8 cellular contexts compared by ENCODE assay signal in genomic region chr19:20167020-20167644, GRCh38. TPM values are rescaled to one million over a fixed set of nuclear protein-coding genes. Genes with fewer than 3 reads are reported as not detected.
DNase-seq lines count a peak whose midpoint lies in the region; ATAC-seq and TF ChIP-seq lines count a peak whose summit lies in the region.

Gene ZNF486 (plus strand): TSS chr19:20167214. CDS start chr19:20167331, 117 bp downstream.

- H3K36me3 ChIP-seq in uterus: no peaks in the 10 kb centered on the region

- peak within 1 kb of the TSS; percentile 56 to 65 for H3K27ac ChIP-seq in uterus

- POLR2A ChIA-PET in AG04449 (lab: Yijun Ruan, JAX): interaction anchor here (0.6 to 1.6 kb wide), 5 partner anchors 22 to 1251 kb away, joined by 3 to 6 read pairs (median 3); partner anchors contain the start of genes ZNF253 and ZNF682

- in situ Hi-C loops in astrocyte of the cerebellum (cut with HindIII; ENCODE audit: low sequenced_read_pairs): no loop called here

- peak within 1 kb of the TSS; percentile 93 for H3K4me3 Mint-ChIP-seq in T-helper 1 cell treated with Interleukin-12 subunit alpha and Interleukin-12 subunit beta and Interleukin-4 antibody, amounts not matched to agents 30 μg/mL and 1 μg/mL, for 36 hours

- peak within 1 kb of the TSS; percentile 89 for H3K27ac Mint-ChIP-seq in T-helper 1 cell treated with Interleukin-12 subunit alpha and Interleukin-12 subunit beta and Interleukin-4 antibody, amounts not matched to agents 30 μg/mL and 1 μg/mL, for 36 hours

- peak; percentile 21 to 62 for TF ChIP-seq POLR2A in uterus (IDR thresholded peaks at IDR 0.05)

- H3K27me3 ChIP-seq in uterus: no peaks in the 10 kb centered on the region

- peak; percentile 75 for ATAC-seq in HG03521 (IDR thresholded peaks at IDR 0.05; ENCODE audit: unreplicated experiment)

- no peaks in the 10 kb centered on the region for H3K4me1 ChIP-seq in uterus

- TF ChIP-seq CTCF in AG04449 (IDR thresholded peaks at IDR 0.05; ENCODE audit: insufficient read depth, low read length, missing control alignments) (no peak), astrocyte of the cerebellum (IDR thresholded peaks at IDR 0.05; ENCODE audit: low read depth, low read length, missing control alignments) (no peak), uterus (IDR thresholded peaks at IDR 0.05) (no peak)

- peaks cover 26% of the 10 kb centered on the region for H3K36me3 Mint-ChIP-seq in T-helper 1 cell treated with Interleukin-12 subunit alpha and Interleukin-12 subunit beta and Interleukin-4 antibody, amounts not matched to agents 30 μg/mL and 1 μg/mL, for 36 hours (ENCODE audit: low read depth)

- intact Hi-C loops in uterus (cut with DNase I; ENCODE audit: low total_unique reads): no loop called here

- CTCF ChIA-PET in AG04449 (lab: Yijun Ruan, JAX): no interaction called here

- H3K9me3 Mint-ChIP-seq in T-helper 1 cell treated with Interleukin-12 subunit alpha and Interleukin-12 subunit beta and Interleukin-4 antibody, amounts not matched to agents 30 μg/mL and 1 μg/mL, for 36 hours: peaks cover 48% of the 10 kb centered on the region

- H3K4me1 Mint-ChIP-seq in T-helper 1 cell treated with Interleukin-12 subunit alpha and Interleukin-12 subunit beta and Interleukin-4 antibody, amounts not matched to agents 30 μg/mL and 1 μg/mL, for 36 hours (ENCODE audit: low read depth): peaks cover 4% of the 10 kb centered on the region

- H3K4me3 ChIP-seq in AG04449 (ENCODE audit: low read depth, low read length) (peak within 1 kb of the TSS; percentile 78), astrocyte of the cerebellum (ENCODE audit: low read depth, low read length) (peak within 1 kb of the TSS; percentile 79), uterus (peak within 1 kb of the TSS; percentile 56 to 57)

- H3K27me3 Mint-ChIP-seq in T-helper 1 cell treated with Interleukin-12 subunit alpha and Interleukin-12 subunit beta and Interleukin-4 antibody, amounts not matched to agents 30 μg/mL and 1 μg/mL, for 36 hours (ENCODE audit: low read depth): no peaks in the 10 kb centered on the region

- H3K9me3 ChIP-seq in uterus: no peaks in the 10 kb centered on the region

- DNase-seq in AG04449 (ENCODE audit: low read depth, low spot score) (peak; percentile 83), GM19238 (ENCODE audit: insufficient read length, low spot score) (peak; percentile 46), astrocyte of the cerebellum (ENCODE audit: low read depth) (peak; percentile 87), hippocampal formation (lab: John Stamatoyannopoulos, UW) (peak; percentile 92), putamen (ENCODE audit: low spot score) (peak; percentile 97), uterus (peak; percentile 96 to 98)

RNA-seq across cellular contexts. Expression of gene ZNF486, which starts in this region (rescaled TPM):
- 10 to 100 TPM in 1 of 4 donors, 1 to 10 TPM in 3; 2.8 to 16.9 (median 6.3) TPM for total RNA-seq in uterus

Comparison
In these comparisons a context has a peak if more than half of its experiments do, and no peak if none do; other contexts are left out.
1. Peak in every context shown above with its lines: DNase-seq, ATAC-seq, H3K4me3 ChIP-seq and H3K27ac ChIP-seq.
2. DNase-seq: peak in every context shown above with its lines; median percentile 97 in putamen; 97 in uterus; 92 in hippocampal formation; 87 in astrocyte of the cerebellum; 83 in AG04449; 46 in GM19238.